In the genomic region with DNA sequence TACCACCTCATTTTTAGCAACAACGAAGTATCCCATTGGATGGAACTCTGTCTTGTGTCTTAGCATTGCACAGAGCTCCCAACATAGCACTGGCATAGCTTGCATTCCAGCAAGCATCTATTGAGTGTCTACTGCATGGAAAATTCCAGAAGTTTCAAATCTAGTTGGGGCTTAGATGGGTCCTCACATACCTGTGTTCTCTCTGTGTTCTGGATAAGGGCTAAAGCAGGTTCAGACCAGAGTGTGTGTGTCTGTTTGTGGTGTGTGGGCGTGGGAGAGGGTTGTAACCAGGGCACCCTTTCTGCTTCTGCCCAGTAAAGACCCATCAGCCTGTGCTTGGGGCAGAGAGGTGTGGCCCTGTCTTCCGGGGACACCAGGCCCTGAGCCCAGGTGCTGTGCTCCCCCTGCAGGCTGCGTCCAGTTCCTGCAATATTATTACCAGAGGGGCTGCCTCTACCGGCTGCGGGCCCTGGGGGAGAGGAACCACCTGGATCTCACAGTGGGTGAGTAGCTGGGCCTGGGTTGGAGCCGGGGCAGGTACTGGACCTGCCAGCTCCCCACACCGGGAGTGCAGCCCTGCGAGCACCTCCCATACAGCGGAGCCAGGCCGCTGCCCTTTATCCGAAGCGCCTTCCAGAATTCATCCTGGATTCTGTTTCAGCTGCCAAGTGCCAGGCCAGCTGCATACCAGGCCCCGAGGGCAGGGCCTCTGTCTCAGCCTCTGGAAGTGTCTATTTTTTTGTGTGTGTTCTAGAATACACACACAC, we compare ENCODE assay signal across 8 cellular contexts.
DNase-seq lines count a peak whose midpoint lies in the region; ATAC-seq and FAIRE-seq lines count a peak whose summit lies in the region.

No MANE protein-coding gene starts in this region.

- no peak for FAIRE-seq in RCC 7860 (lab: Jason Lieb, UNC)

- in situ Hi-C loops in KBM-7 (cut with MboI; ENCODE audit: low pct_unique_long_range_greater_than_20kb, low sequenced_read_pairs), result no loop called here

- ATAC-seq in GM21526 (IDR thresholded peaks at IDR 0.05; ENCODE audit: low FRiP score, unreplicated experiment) (peak; percentile 62), HG03457 (IDR thresholded peaks at IDR 0.05; ENCODE audit: unreplicated experiment) (no peak)

- DNase-seq in DMS153 treated with DMSO at 0.1 percent for 48 hours (lab: John Stamatoyannopoulos, UW; ENCODE audit: unreplicated experiment) (peak; percentile 67), KBM-7 (peak; percentile 62), RCC 7860 (ENCODE audit: low spot score) (peak; percentile 55), germinal center (ENCODE audit: low spot score) (peak; percentile 92), posterior cingulate gyrus (peak in 8 of 10 donors; percentile 52 to 94 (median 70))
- DNase-seq in activated effector memory CD4-positive, alpha-beta T cell treated with anti-CD3 and anti-CD28 coated beads, Interleukin-2, amount 50 U/mL, for 16 hours, result peak; percentile 92

- intact Hi-C loops in posterior cingulate gyrus (cut with DNase I), result loop anchor here (1.0 kb wide), 1 partner anchor 76 kb away; no protein-coding TSS in a partner anchor
